18 cellular contexts compared by ENCODE assay signal in genomic region chr1:110636149-110636935, GRCh38. TPM values are rescaled to one million over a fixed set of nuclear protein-coding genes. Genes with fewer than 3 reads are reported as not detected.
DNase-seq lines count a peak whose midpoint lies in the region; ATAC-seq, FAIRE-seq and TF ChIP-seq lines count a peak whose summit lies in the region.
"Had no signal": no experiment of that assay in that cellular context is flagged by ENCODE, and none has a peak within 500 bp of the region (broad histone marks: within the 10 kb centered on the region; RNA-seq: fewer than 3 reads in every experiment).

No MANE protein-coding gene starts in this region.

- peaks cover 2 to 81% (median 71%) of the 10 kb centered on the region in 4 donors for H3K4me1 Mint-ChIP-seq in CD4-positive, alpha-beta memory T cell
- peaks cover 77% of the 10 kb centered on the region for H3K4me1 Mint-ChIP-seq in activated CD8-positive, alpha-beta T cell treated with anti-CD3 and anti-CD28 coated beads for 36 hours (ENCODE audit: low read depth)
- peaks cover 70 to 82% (median 75%) of the 10 kb centered on the region in 7 donors for H3K4me1 Mint-ChIP-seq in naive thymus-derived CD4-positive, alpha-beta T cell
- H3K4me1 Mint-ChIP-seq: H9 had no signal

- peaks cover 3 to 12% of the 10 kb centered on the region in 2 donors for H3K36me3 Mint-ChIP-seq in CD4-positive, alpha-beta memory T cell
- no peaks in the 10 kb centered on the region for H3K36me3 Mint-ChIP-seq in activated CD8-positive, alpha-beta T cell treated with anti-CD3 and anti-CD28 coated beads for 36 hours (ENCODE audit: low read depth)
- peaks cover 0 to 15% (median 1%) of the 10 kb centered on the region in 5 donors for H3K36me3 Mint-ChIP-seq in naive thymus-derived CD4-positive, alpha-beta T cell

- H3K27me3 Mint-ChIP-seq in CD4-positive, alpha-beta memory T cell, result no peaks in the 10 kb centered on the region
- no peaks in the 10 kb centered on the region for H3K27me3 Mint-ChIP-seq in activated CD8-positive, alpha-beta T cell treated with anti-CD3 and anti-CD28 coated beads for 36 hours
- no peaks in the 10 kb centered on the region for H3K27me3 Mint-ChIP-seq in naive thymus-derived CD4-positive, alpha-beta T cell

- peak; percentile 17 for ATAC-seq in activated CD8-positive, alpha-beta T cell treated with anti-CD3 and anti-CD28 coated beads for 36 hours
- peak; percentile 29 for ATAC-seq in naive thymus-derived CD4-positive, alpha-beta T cell
- ATAC-seq in HG02610 (IDR thresholded peaks at IDR 0.05; ENCODE audit: unreplicated experiment), result no peak
- no peak for ATAC-seq in HG03108 (IDR thresholded peaks at IDR 0.05; ENCODE audit: unreplicated experiment)

- peak; percentile 94 for FAIRE-seq in GM19239 (lab: Jason Lieb, UNC)
- FAIRE-seq: keratinocyte had no signal

- intact Hi-C loops in CD4-positive, alpha-beta memory T cell (cut with micrococcal nuclease), result loop anchor here (1.0 to 10.0 kb wide), 3 partner anchors 11 to 328 kb away; partner anchors contain the start of gene LRIF1
- intact Hi-C loops in activated CD8-positive, alpha-beta T cell treated with anti-CD3 and anti-CD28 coated beads for 36 hours (cut with micrococcal nuclease), result loop anchor here (10.0 kb wide), 1 partner anchor 238 kb away; the partner anchor contains the start of gene CD53
- intact Hi-C loops in naive thymus-derived CD4-positive, alpha-beta T cell (cut with micrococcal nuclease), result loop anchor here (1.0 to 10.0 kb wide), 5 partner anchors 11 to 1108 kb away; partner anchors contain the start of gene DENND2D (in 1 of the 2)

- H3K36me3 ChIP-seq in CD4-positive, alpha-beta memory T cell (ENCODE audit: insufficient read depth, low read length), result no peaks in the 10 kb centered on the region
- H3K36me3 ChIP-seq in naive thymus-derived CD4-positive, alpha-beta T cell (ENCODE audit: control insufficient read depth in 2 of 3, insufficient read depth in 3 of 3, low read length in 3 of 3), result no peaks in the 10 kb centered on the region
- H3K36me3 ChIP-seq: prostate gland had no signal

- H3K27me3 ChIP-seq in CD4-positive, alpha-beta memory T cell (ENCODE audit: insufficient read depth, low read length), result no peaks in the 10 kb centered on the region
- H3K27me3 ChIP-seq in naive thymus-derived CD4-positive, alpha-beta T cell (ENCODE audit: control insufficient read depth in 2 of 2, insufficient read depth in 2 of 2, low read length in 2 of 2), result no peaks in the 10 kb centered on the region

- peaks cover under 1 to 12% (median 6%) of the 10 kb centered on the region in 8 donors for H3K9me3 Mint-ChIP-seq in CD4-positive, alpha-beta memory T cell
- H3K9me3 Mint-ChIP-seq in activated CD8-positive, alpha-beta T cell treated with anti-CD3 and anti-CD28 coated beads for 36 hours, result peaks cover 5% of the 10 kb centered on the region
- H3K9me3 Mint-ChIP-seq in naive thymus-derived CD4-positive, alpha-beta T cell, result peaks cover 1 to 15% (median 7%) of the 10 kb centered on the region in 11 donors
- H3K9me3 Mint-ChIP-seq: H9 had no signal

- H3K4me3 ChIP-seq in CD4-positive, alpha-beta memory T cell (ENCODE audit: low read length in 2 of 2), result peak overlapping the region in 1 of 2 donors; percentile 8
- H3K4me3 ChIP-seq in naive thymus-derived CD4-positive, alpha-beta T cell (ENCODE audit: low read length), result peak overlapping the region; percentile 45
- H3K4me3 ChIP-seq: prostate gland had no signal

- TF ChIP-seq CTCF in activated CD8-positive, alpha-beta T cell treated with anti-CD3 and anti-CD28 coated beads for 36 hours (IDR thresholded peaks at IDR 0.05), result no peak
- no peak for TF ChIP-seq CTCF in RWPE1 (conservative IDR thresholded peaks at IDR 0.05; ENCODE audit: low read depth)

- H3K4me3 Mint-ChIP-seq in CD4-positive, alpha-beta memory T cell, result peak overlapping the region; percentile 48 to 84 (median 74)
- H3K4me3 Mint-ChIP-seq in activated CD8-positive, alpha-beta T cell treated with anti-CD3 and anti-CD28 coated beads for 36 hours, result peak overlapping the region; percentile 34
- H3K4me3 Mint-ChIP-seq in naive thymus-derived CD4-positive, alpha-beta T cell, result peak overlapping the region; percentile 45 to 81 (median 71)
- H3K4me3 Mint-ChIP-seq: H9 had no signal

- H3K27ac ChIP-seq in CD4-positive, alpha-beta memory T cell (ENCODE audit: low read depth, low read length), result peak overlapping the region; percentile 74
- H3K27ac ChIP-seq in naive thymus-derived CD4-positive, alpha-beta T cell (ENCODE audit: low read depth, low read length), result peak overlapping the region; percentile 65
- no peak overlapping the region for H3K27ac ChIP-seq in RWPE1
- H3K27ac ChIP-seq: prostate gland, VCaP had no signal

- H3K27ac Mint-ChIP-seq in CD4-positive, alpha-beta memory T cell, result peak overlapping the region in 3 of 7 donors; percentile 91 to 95 (median 94)
- peak overlapping the region; percentile 94 for H3K27ac Mint-ChIP-seq in activated CD8-positive, alpha-beta T cell treated with anti-CD3 and anti-CD28 coated beads for 36 hours
- H3K27ac Mint-ChIP-seq in naive thymus-derived CD4-positive, alpha-beta T cell, result peak overlapping the region in 6 of 9 donors; percentile 85 to 95 (median 90)
- H3K27ac Mint-ChIP-seq: H9 had no signal

- CTCF ChIA-PET in CD4-positive, alpha-beta memory T cell (lab: Charles Lee; ENCODE audit: partially characterized antibody), result interaction anchor here (1.1 to 12.6 kb wide), 6 partner anchors 10 to 129 kb away, joined by 3 to 179 read pairs (median 24); partner anchors contain the start of gene KCNA3
- CTCF ChIA-PET in activated CD8-positive, alpha-beta T cell treated with anti-CD3 and anti-CD28 coated beads for 36 hours (lab: Charles Lee), result interaction anchor here (0.8 to 6.4 kb wide), 10 partner anchors 11 to 147 kb away, joined by 3 to 66 read pairs (median 10); no protein-coding TSS in a partner anchor
- CTCF ChIA-PET in naive thymus-derived CD4-positive, alpha-beta T cell (lab: Charles Lee), result interaction anchor here (1.0 to 4.8 kb wide), 8 partner anchors 8 to 151 kb away, joined by 3 to 43 read pairs (median 8); partner anchors contain the start of gene KCNA3
- CTCF ChIA-PET in RWPE1 (lab: Yijun Ruan, JAX), result interaction anchor here (0.6 to 1.1 kb wide), 2 partner anchors 140 to 221 kb away, joined by 4 to 8 read pairs; no protein-coding TSS in a partner anchor

- POLR2A ChIA-PET in CD4-positive, alpha-beta memory T cell (lab: Charles Lee; ENCODE audit: partially characterized antibody), result interaction anchor here (0.6 to 27.3 kb wide), 10 partner anchors 9 to 328 kb away, joined by 3 to 993 read pairs (median 4); partner anchors contain the start of genes KCNA3 and RBM15
- POLR2A ChIA-PET in activated CD8-positive, alpha-beta T cell treated with anti-CD3 and anti-CD28 coated beads for 36 hours (lab: Charles Lee), result interaction anchor here (0.7 to 9.8 kb wide), 5 partner anchors 12 to 244 kb away, joined by 3 to 131 read pairs (median 4); partner anchors contain the start of gene KCNA3
- POLR2A ChIA-PET in naive thymus-derived CD4-positive, alpha-beta T cell (lab: Charles Lee), result interaction anchor here (0.9 to 7.6 kb wide), 6 partner anchors 12 to 136 kb away, joined by 3 to 140 read pairs (median 22); partner anchors contain the start of gene KCNA3
- POLR2A ChIA-PET in RWPE1 (lab: Yijun Ruan, JAX; ENCODE audit: low non-redundant PET), result no interaction called here

- peak; percentile 37 to 52 (median 46) for DNase-seq in CD4-positive, alpha-beta memory T cell
- no peak for DNase-seq in GM19239 (ENCODE audit: insufficient read length, low spot score)
- DNase-seq in activated CD8-positive, alpha-beta T cell treated with anti-CD3 and anti-CD28 coated beads for 36 hours, result peak; percentile 57
- DNase-seq in naive thymus-derived CD4-positive, alpha-beta T cell, result peak in 6 of 9 donors; percentile 48 to 63 (median 58)
- DNase-seq in RWPE1 (ENCODE audit: low spot score), result no peak
- no peak for DNase-seq in UCSD-AML1 (lab: John Stamatoyannopoulos, UW; ENCODE audit: unreplicated experiment)
- DNase-seq: activated effector memory CD4-positive, alpha-beta T cell treated with anti-CD3 and anti-CD28 coated beads, Interleukin-2, amount 50 U/mL, for 16 hours; H9; NCI-H187 treated with DMSO at 0.1 percent for 48 hours had no signal

- H3K4me1 ChIP-seq in CD4-positive, alpha-beta memory T cell (ENCODE audit: insufficient read depth, low read length), result peaks cover 99% of the 10 kb centered on the region
- H3K4me1 ChIP-seq in naive thymus-derived CD4-positive, alpha-beta T cell (ENCODE audit: control insufficient read depth in 2 of 2, insufficient read depth in 2 of 2, low read length in 2 of 2), result peaks cover 85 to 98% of the 10 kb centered on the region in 2 donors
- H3K4me1 ChIP-seq: prostate gland had no signal

- H3K9me3 ChIP-seq in CD4-positive, alpha-beta memory T cell (ENCODE audit: control insufficient read depth in 1 of 2, low read length in 2 of 2), result no peaks in the 10 kb centered on the region
- H3K9me3 ChIP-seq in naive thymus-derived CD4-positive, alpha-beta T cell (ENCODE audit: control insufficient read depth in 2 of 3, low read length in 3 of 3), result no peaks in the 10 kb centered on the region
- H3K9me3 ChIP-seq: prostate gland had no signal

RNA-seq across cellular contexts. Expression of gene KCNA2, which starts 30.2 kb away (rescaled TPM):
- total RNA-seq in CD4-positive, alpha-beta memory T cell, result 1 to 10 TPM; 1.2 to 2.2 TPM
- 1 to 10 TPM in 1 of 2 donors, under 1 TPM in 1; 0.26 to 1.0 TPM for polyA plus RNA-seq in CD4-positive, alpha-beta memory T cell
- total RNA-seq in activated CD8-positive, alpha-beta T cell treated with anti-CD3 and anti-CD28 coated beads for 36 hours, result under 1 TPM; 0.02 to 0.14 TPM
- 1 to 10 TPM in 3 of 5 experiments, under 1 TPM in 2; 0.62 to 4.6 (median 1.2) TPM for total RNA-seq in naive thymus-derived CD4-positive, alpha-beta T cell
- not detected for polyA plus RNA-seq in naive thymus-derived CD4-positive, alpha-beta T cell
- total RNA-seq: glomerular endothelial cell, LHCN-M2 had no signal
- polyA plus RNA-seq: BJ had no signal

RNA-seq across cellular contexts. Expression of gene KCNA3, which starts 38.4 kb away (rescaled TPM):
- total RNA-seq in CD4-positive, alpha-beta memory T cell, result 100 to 1,000 TPM; 124 TPM
- 10 to 100 TPM; 88.7 to 96.3 TPM for polyA plus RNA-seq in CD4-positive, alpha-beta memory T cell
- 10 to 100 TPM; 15.5 to 16.2 TPM for total RNA-seq in activated CD8-positive, alpha-beta T cell treated with anti-CD3 and anti-CD28 coated beads for 36 hours
- 100 to 1,000 TPM in 3 of 5 experiments, 10 to 100 TPM in 2; 74.1 to 115 (median 108) TPM for total RNA-seq in naive thymus-derived CD4-positive, alpha-beta T cell
- polyA plus RNA-seq in naive thymus-derived CD4-positive, alpha-beta T cell, result 100 to 1,000 TPM; 105 to 114 TPM
- total RNA-seq: glomerular endothelial cell, LHCN-M2, SK-MEL-5 had no signal
- polyA plus RNA-seq: keratinocyte had no signal

Comparison
In these comparisons a context has a peak if more than half of its experiments do, and no peak if none do; other contexts are left out.
1. DNase-seq: peak in CD4-positive, alpha-beta memory T cell (5 of 5), activated CD8-positive, alpha-beta T cell treated with anti-CD3 and anti-CD28 coated beads for 36 hours (single experiment) and naive thymus-derived CD4-positive, alpha-beta T cell (6 of 9); none in GM19239 (single experiment), RWPE1 (single experiment) and UCSD-AML1 (single experiment).
2. ATAC-seq: peak in activated CD8-positive, alpha-beta T cell treated with anti-CD3 and anti-CD28 coated beads for 36 hours (single experiment) and naive thymus-derived CD4-positive, alpha-beta T cell (single experiment); none in HG02610 (single experiment) and HG03108 (single experiment).
3. RNA of gene KCNA3, which starts 38.4 kb away (total RNA-seq): 124 TPM in CD4-positive, alpha-beta memory T cell and 74.1 to 115 TPM in naive thymus-derived CD4-positive, alpha-beta T cell; 15.5 to 16.2 TPM in activated CD8-positive, alpha-beta T cell treated with anti-CD3 and anti-CD28 coated beads for 36 hours; every median in the first group is over 4 times any median in the second.
4. Peak in every context shown above with its lines, with median percentiles within 50 percentile points of each other: H3K4me3 Mint-ChIP-seq.